Comparison of ENCODE assay signal across 8 cellular contexts in genomic region chr3:197749601-197750395, GRCh38. TPM values are rescaled to one million over a fixed set of nuclear protein-coding genes. Genes with fewer than 3 reads are reported as not detected.
DNase-seq lines count a peak whose midpoint lies in the region; ATAC-seq lines count a peak whose summit lies in the region.

Gene FYTTD1 (plus strand): TSS chr3:197749883. CDS start chr3:197749972, 89 bp downstream.

- no peaks in the 10 kb centered on the region for H3K27me3 ChIP-seq in effector memory CD4-positive, alpha-beta T cell (replicated peaks; ENCODE audit: control insufficient read depth, insufficient read depth, low read length, poor library complexity, severe bottlenecking)

- H3K4me1 Mint-ChIP-seq in memory B cell, result peaks cover 27% of the 10 kb centered on the region

- peak within 1 kb of the TSS; percentile 93 for H3K4me3 Mint-ChIP-seq in memory B cell

- H3K4me3 ChIP-seq in effector memory CD4-positive, alpha-beta T cell (ENCODE audit: insufficient read depth, low read depth, low read length, poor library complexity, severe bottlenecking), result peak within 1 kb of the TSS; percentile 83

- H3K9me3 Mint-ChIP-seq in memory B cell, result no peaks in the 10 kb centered on the region

- H3K27ac Mint-ChIP-seq in memory B cell, result peak within 1 kb of the TSS; percentile 94

- H3K36me3 Mint-ChIP-seq in memory B cell, result no peaks in the 10 kb centered on the region

- H3K4me1 ChIP-seq in effector memory CD4-positive, alpha-beta T cell (ENCODE audit: control insufficient read depth, insufficient read depth, low read length, poor library complexity, severe bottlenecking), result peaks cover 6% of the 10 kb centered on the region

- no peaks in the 10 kb centered on the region for H3K27me3 Mint-ChIP-seq in memory B cell

- no peaks in the 10 kb centered on the region for H3K9me3 ChIP-seq in effector memory CD4-positive, alpha-beta T cell (ENCODE audit: control insufficient read depth, low read length)

- peak; percentile 77 for ATAC-seq in GM19467 (IDR thresholded peaks at IDR 0.05; ENCODE audit: unreplicated experiment)
- peak; percentile 82 for ATAC-seq in memory B cell (ENCODE audit: low read depth)

- H3K27ac ChIP-seq in effector memory CD4-positive, alpha-beta T cell (ENCODE audit: insufficient read depth, low read length, poor library complexity, severe bottlenecking), result peak within 1 kb of the TSS; percentile 87

- DNase-seq in CMK (ENCODE audit: low read depth) (peak; percentile 54), HT-29 (ENCODE audit: low spot score) (peak; percentile 90), memory B cell (ENCODE audit: low spot score in 2 of 2) (peak; percentile 91 to 95)
- DNase-seq in NK-92 treated with Interleukin-12 subunit alpha and Interleukin-12 subunit beta, amount 100 ng/mL, for 24 hours (lab: John Stamatoyannopoulos, UW), result peak; percentile 74
- DNase-seq in activated CD8-positive, alpha-beta memory T cell treated with anti-CD3 and anti-CD28 coated beads for 24 hours, result peak; percentile 94
- peak; percentile 77 to 81 (median 80) for DNase-seq in effector memory CD4-positive, alpha-beta T cell
- DNase-seq in stimulated activated CD8-positive, alpha-beta memory T cell treated with anti-CD3 and anti-CD28 coated beads, Interleukin-12 subunit alpha, Interleukin-12 subunit beta, amount 100 ng/mL, for 1 hour (ENCODE audit: low read depth), result peak; percentile 79

- no peaks in the 10 kb centered on the region for H3K36me3 ChIP-seq in effector memory CD4-positive, alpha-beta T cell (ENCODE audit: control insufficient read depth, insufficient read depth, low read length)

RNA-seq across cellular contexts. Expression of gene FYTTD1, which starts in this region (rescaled TPM):
- 29.2 and 41.6 TPM in 2 replicates for total RNA-seq in HT-29 (2014; rRNA removed; shearing (Covaris generic))

Comparison
In these comparisons a context has a peak if more than half of its experiments do, and no peak if none do; other contexts are left out.
1. Peak in every context shown above with its lines: DNase-seq, ATAC-seq, H3K4me3 ChIP-seq and H3K27ac ChIP-seq.